Comparison of ENCODE assay signal across 16 cellular contexts in the genomic region with DNA sequence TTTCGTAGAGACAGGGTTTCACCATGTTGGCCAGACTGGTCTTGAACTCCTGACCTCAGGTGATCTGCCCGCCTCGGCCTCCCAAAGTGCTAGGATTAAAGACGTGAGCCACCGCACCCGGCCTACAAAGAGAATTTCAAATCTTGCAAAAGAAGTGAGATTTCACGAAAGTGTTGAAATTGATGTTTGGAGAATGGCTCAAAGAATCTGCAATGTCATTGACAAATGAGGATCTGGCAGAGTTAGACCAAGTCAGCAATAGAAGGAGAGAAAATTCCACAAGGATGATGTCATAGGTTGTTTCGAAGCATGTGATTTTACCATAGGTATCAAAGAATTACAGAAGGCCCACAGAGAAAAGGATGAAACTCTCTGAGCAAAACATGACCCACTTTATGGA.
DNase-seq lines count a peak whose midpoint lies in the region; ATAC-seq, FAIRE-seq and TF ChIP-seq lines count a peak whose summit lies in the region.
"Had no signal": no experiment of that assay in that cellular context is flagged by ENCODE, and none has a peak within 500 bp of the region (broad histone marks: within the 10 kb centered on the region; RNA-seq: fewer than 3 reads in every experiment).

No MANE protein-coding gene starts in this region.

- H3K27ac ChIP-seq in caudate nucleus (ENCODE audit: low read depth, low read length), result no peak overlapping the region
- H3K27ac ChIP-seq: esophagus muscularis mucosa had no signal

- H3K4me3 ChIP-seq in kidney epithelial cell (ENCODE audit: low read depth, low read length) (no peak overlapping the region), lower leg skin (ENCODE audit: low read depth, poor library complexity, severe bottlenecking) (no peak overlapping the region)
- H3K4me3 ChIP-seq: esophagus muscularis mucosa, HAP-1, transverse colon had no signal

- no peak for TF ChIP-seq CTCF in kidney epithelial cell (IDR thresholded peaks at IDR 0.05; ENCODE audit: insufficient read depth, low read length, poor library complexity, severe bottlenecking)
- TF ChIP-seq CTCF in lower leg skin (IDR thresholded peaks at IDR 0.05), result no peak

- intact Hi-C loops in lower leg skin (cut with DNase I; ENCODE audit: low total_unique reads), result no loop called here

- 78 to 81% methylated on average over 8 of the region's 8 CpGs for WGBS in lower leg skin, 2 donors

- no peak for ATAC-seq in HG03378 (IDR thresholded peaks at IDR 0.05; ENCODE audit: unreplicated experiment)
- ATAC-seq: left colon, right cardiac atrium had no signal

- FAIRE-seq in urothelium cell line (lab: Jason Lieb, UNC), result no peak
- FAIRE-seq: G401.6 had no signal

- H3K27me3 ChIP-seq in kidney epithelial cell (ENCODE audit: control insufficient read depth, insufficient read depth, low read length), result no peaks in the 10 kb centered on the region
- H3K27me3 ChIP-seq: esophagus muscularis mucosa, transverse colon had no signal

- no peak for TF ChIP-seq POLR2A in lower leg skin (IDR thresholded peaks at IDR 0.05)

- DNase-seq in SKM-1 treated with dmso at 0.1 percent for 144 hours (lab: John Stamatoyannopoulos, UW; ENCODE audit: unreplicated experiment) (peak; percentile 37), SKM-1 (lab: John Stamatoyannopoulos, UW; ENCODE audit: unreplicated experiment) (no peak), amniotic epithelial cell (ENCODE audit: low read depth) (peak; percentile 94), kidney epithelial cell (ENCODE audit: low read depth) (peak; percentile 38), urothelium cell line (ENCODE audit: low spot score) (peak; percentile 54), caudate nucleus (lab: John Stamatoyannopoulos, UW) (no peak), lower leg skin (ENCODE audit: low spot score in 2 of 2) (no peak)
- DNase-seq: activated naive CD8-positive, alpha-beta T cell treated with anti-CD3 and anti-CD28 coated beads, Interleukin-2, amount 10 ng/mL, durations not matched to agents 7 days and 5 days; left colon; NCI-H446 treated with DMSO at 0.1 percent for 48 hours; right cardiac atrium; transverse colon had no signal

- no peaks in the 10 kb centered on the region for H3K36me3 ChIP-seq in kidney epithelial cell (ENCODE audit: control insufficient read depth, insufficient read depth, low read length)
- H3K36me3 ChIP-seq: esophagus muscularis mucosa, HAP-1, transverse colon had no signal

Comparison
In these comparisons a context has a peak if more than half of its experiments do, and no peak if none do; other contexts are left out.
1. DNase-seq: peak in SKM-1 treated with dmso at 0.1 percent for 144 hours (single experiment), amniotic epithelial cell (single experiment), kidney epithelial cell (single experiment) and urothelium cell line (single experiment); none in SKM-1 (single experiment), caudate nucleus (0 of 61) and lower leg skin (0 of 2).